ENCODE assay signal across 1 cellular context in the genomic region with DNA sequence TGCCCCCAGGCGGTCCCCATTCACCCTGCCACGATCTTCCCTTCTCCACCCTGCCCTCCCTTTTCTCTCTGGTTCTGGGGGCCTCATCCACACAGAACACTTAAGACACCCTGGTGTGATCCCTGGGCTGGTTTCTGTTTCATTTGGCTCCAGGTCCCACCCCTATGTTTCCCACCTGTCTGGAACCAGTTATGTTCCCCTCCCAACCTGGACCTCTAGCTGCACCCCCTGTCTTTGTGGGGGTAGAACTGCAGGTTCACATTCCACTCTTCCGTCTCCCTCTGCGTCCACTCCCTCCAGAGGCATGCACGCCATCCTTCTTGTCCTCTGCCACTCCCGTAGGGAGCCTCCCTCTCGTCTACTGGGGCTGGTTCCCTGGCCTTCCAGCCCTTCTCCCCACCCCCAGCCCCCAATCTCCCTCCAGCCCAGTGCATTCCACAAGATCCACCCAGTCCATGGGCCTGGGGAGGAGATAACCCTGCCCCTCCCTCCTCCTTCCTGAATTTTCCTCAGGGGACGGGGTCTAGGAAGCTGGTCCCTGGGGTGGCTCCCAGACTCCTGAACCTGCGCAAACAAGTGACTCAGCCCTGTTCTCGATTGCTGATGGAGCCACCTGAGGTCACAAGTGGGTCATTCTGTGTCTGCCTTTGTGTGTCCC.
TF ChIP-seq lines count a peak whose summit lies in the region.

No MANE protein-coding gene starts in this region.

TF ChIP-seq in A549, 52 proteins besides CTCF, POLR2A, EP300 and RAD21 (continued from another document):
- TF ChIP-seq, protein P1, sequence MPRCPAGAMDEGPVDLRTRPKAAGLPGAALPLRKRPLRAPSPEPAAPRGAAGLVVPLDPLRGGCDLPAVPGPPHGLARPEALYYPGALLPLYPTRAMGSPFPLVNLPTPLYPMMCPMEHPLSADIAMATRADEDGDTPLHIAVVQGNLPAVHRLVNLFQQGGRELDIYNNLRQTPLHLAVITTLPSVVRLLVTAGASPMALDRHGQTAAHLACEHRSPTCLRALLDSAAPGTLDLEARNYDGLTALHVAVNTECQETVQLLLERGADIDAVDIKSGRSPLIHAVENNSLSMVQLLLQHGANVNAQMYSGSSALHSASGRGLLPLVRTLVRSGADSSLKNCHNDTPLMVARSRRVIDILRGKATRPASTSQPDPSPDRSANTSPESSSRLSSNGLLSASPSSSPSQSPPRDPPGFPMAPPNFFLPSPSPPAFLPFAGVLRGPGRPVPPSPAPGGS (IDR thresholded peaks at IDR 0.05) = peak; percentile 16; the same call in 1 of the 3 replicates
- TF ChIP-seq FOSL2 (IDR thresholded peaks at IDR 0.05) = peak; percentile 62
- peak; percentile 81 for TF ChIP-seq FOSL2 (CRISPR knock-in tag; IDR thresholded peaks at IDR 0.05)
- TF ChIP-seq TP53 (CRISPR knock-in tag; IDR thresholded peaks at IDR 0.05) = no peak
- TF ChIP-seq SREBF2 (IDR thresholded peaks at IDR 0.05) = no peak
- TF ChIP-seq, protein P2, sequence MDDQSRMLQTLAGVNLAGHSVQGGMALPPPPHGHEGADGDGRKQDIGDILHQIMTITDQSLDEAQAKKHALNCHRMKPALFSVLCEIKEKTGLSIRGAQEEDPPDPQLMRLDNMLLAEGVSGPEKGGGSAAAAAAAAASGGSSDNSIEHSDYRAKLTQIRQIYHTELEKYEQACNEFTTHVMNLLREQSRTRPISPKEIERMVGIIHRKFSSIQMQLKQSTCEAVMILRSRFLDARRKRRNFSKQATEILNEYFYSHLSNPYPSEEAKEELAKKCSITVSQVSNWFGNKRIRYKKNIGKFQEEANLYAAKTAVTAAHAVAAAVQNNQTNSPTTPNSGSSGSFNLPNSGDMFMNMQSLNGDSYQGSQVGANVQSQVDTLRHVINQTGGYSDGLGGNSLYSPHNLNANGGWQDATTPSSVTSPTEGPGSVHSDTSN (IDR thresholded peaks at IDR 0.05) = no peak
- peak; percentile 51 for TF ChIP-seq JUNB (IDR thresholded peaks at IDR 0.05)
- TF ChIP-seq MAFK (IDR thresholded peaks at IDR 0.05; ENCODE audit: partially characterized antibody) = no peak
- peak; percentile 49; the same call in 1 of the 2 replicates for TF ChIP-seq RARB (CRISPR knock-in tag; IDR thresholded peaks at IDR 0.05)
- no peak for TF ChIP-seq HDAC2 (IDR thresholded peaks at IDR 0.05)
- TF ChIP-seq TFCP2L1 (CRISPR knock-in tag; IDR thresholded peaks at IDR 0.05) = no peak
- TF ChIP-seq, protein P3, sequence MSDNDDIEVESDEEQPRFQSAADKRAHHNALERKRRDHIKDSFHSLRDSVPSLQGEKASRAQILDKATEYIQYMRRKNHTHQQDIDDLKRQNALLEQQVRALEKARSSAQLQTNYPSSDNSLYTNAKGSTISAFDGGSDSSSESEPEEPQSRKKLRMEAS (IDR thresholded peaks at IDR 0.05) = peak; percentile 58
- TF ChIP-seq, protein P4, sequence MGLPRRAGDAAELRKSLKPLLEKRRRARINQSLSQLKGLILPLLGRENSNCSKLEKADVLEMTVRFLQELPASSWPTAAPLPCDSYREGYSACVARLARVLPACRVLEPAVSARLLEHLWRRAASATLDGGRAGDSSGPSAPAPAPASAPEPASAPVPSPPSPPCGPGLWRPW (IDR thresholded peaks at IDR 0.05) = no peak
- peak; percentile 58; the same call in 1 of the 2 replicates for TF ChIP-seq GATA3 (IDR thresholded peaks at IDR 0.05; ENCODE audit: borderline replicate concordance)
- TF ChIP-seq CHD2 (IDR thresholded peaks at IDR 0.05; ENCODE audit: low read length, partially characterized antibody) = no peak
- TF ChIP-seq NR3C1 (IDR thresholded peaks at IDR 0.05) = no peak
- peak in 1 of 2 experiments; percentile 63; a peak in 3 of 5 replicates for TF ChIP-seq JUN (IDR thresholded peaks at IDR 0.05)
- TF ChIP-seq MAZ (IDR thresholded peaks at IDR 0.05; ENCODE audit: borderline replicate concordance, low read depth, low read length) = peak; percentile 54; the same call in 1 of the 2 replicates
- TF ChIP-seq CHD4 (IDR thresholded peaks at IDR 0.05; ENCODE audit: borderline replicate concordance) = no peak
- TF ChIP-seq CBX2 (IDR thresholded peaks at IDR 0.05; ENCODE audit: borderline replicate concordance, low read depth) = no peak
- no peak; the same call in 1 of the 2 replicates for TF ChIP-seq E2F6 (IDR thresholded peaks at IDR 0.05; ENCODE audit: borderline replicate concordance, low read depth)
- no peak for TF ChIP-seq ZNF302 (CRISPR knock-in tag; IDR thresholded peaks at IDR 0.05)
- no peak for TF ChIP-seq RFX5 (IDR thresholded peaks at IDR 0.05)
- TF ChIP-seq CEBPB (IDR thresholded peaks at IDR 0.05) = 0 out of 4 replicates have a peak, but pooled peaks of 1 of the 2 experiments have one; percentile 28
- TF ChIP-seq NFE2L2 (conservative IDR thresholded peaks at IDR 0.05; ENCODE audit: low read length) = no peak
- TF ChIP-seq NPAS2 (CRISPR knock-in tag; IDR thresholded peaks at IDR 0.05; ENCODE audit: borderline replicate concordance) = no peak
- peak; percentile 60; the same call in 1 of the 2 replicates for TF ChIP-seq HOXB13 (CRISPR knock-in tag; IDR thresholded peaks at IDR 0.05; ENCODE audit: low read depth)
- no peak for TF ChIP-seq RNF2 (IDR thresholded peaks at IDR 0.05; ENCODE audit: borderline replicate concordance, low read depth)
- TF ChIP-seq ESRRA (IDR thresholded peaks at IDR 0.05; ENCODE audit: borderline replicate concordance, low read length) = no peak
- TF ChIP-seq PHF8 (IDR thresholded peaks at IDR 0.05; ENCODE audit: borderline replicate concordance, low read depth) = no peak
- no peak for TF ChIP-seq HOXB5 (CRISPR knock-in tag; IDR thresholded peaks at IDR 0.05)
- TF ChIP-seq HEYL (CRISPR knock-in tag; IDR thresholded peaks at IDR 0.05) = no peak
- no peak for TF ChIP-seq KDM5A (IDR thresholded peaks at IDR 0.05)
- TF ChIP-seq ZFP36 (IDR thresholded peaks at IDR 0.05; ENCODE audit: borderline replicate concordance, partially characterized antibody) = no peak
- peak; percentile 64; the same call in 1 of the 2 replicates for TF ChIP-seq EHF (CRISPR knock-in tag; IDR thresholded peaks at IDR 0.05)
- no peak for TF ChIP-seq FOXS1 (CRISPR knock-in tag; IDR thresholded peaks at IDR 0.05)
- no peak for TF ChIP-seq KDM1A (IDR thresholded peaks at IDR 0.05; ENCODE audit: low read depth)
- no peak for TF ChIP-seq FOSB (CRISPR knock-in tag; IDR thresholded peaks at IDR 0.05)
- TF ChIP-seq EHMT2 (IDR thresholded peaks at IDR 0.05; ENCODE audit: low read depth) = no peak
